In genomic region chr1:120535052-120535451, GRCh38 we compare ENCODE assay signal across 8 cellular contexts.
DNase-seq lines count a peak whose midpoint lies in the region; ATAC-seq and TF ChIP-seq lines count a peak whose summit lies in the region.
"Not testable (repeated sequence)": the region's sequence is repeated elsewhere in the genome, so short reads cannot be mapped to it uniquely, and the experiment has no call there.

No MANE protein-coding gene starts in this region.

- H3K4me3 ChIP-seq in CD8-positive, alpha-beta memory T cell (ENCODE audit: low read length); fibroblast of pulmonary artery (replicated peaks; ENCODE audit: low read depth, low read length); skeletal muscle satellite cell (ENCODE audit: low read length): not testable (repeated sequence)

- H3K4me3 Mint-ChIP-seq in CD8-positive, alpha-beta memory T cell, result peak overlapping the region; percentile 65 to 88 (median 74)
- H3K4me3 Mint-ChIP-seq in activated naive CD8-positive, alpha-beta T cell treated with anti-CD3 and anti-CD28 coated beads for 36 hours, result peak overlapping the region; percentile 52

- not testable (repeated sequence) for TF ChIP-seq CTCF in fibroblast of pulmonary artery (IDR thresholded peaks at IDR 0.05; ENCODE audit: low read length, missing control alignments)

- H3K4me1 ChIP-seq in CD8-positive, alpha-beta memory T cell (ENCODE audit: insufficient read depth, low read length), result not testable (repeated sequence)
- H3K4me1 ChIP-seq in skeletal muscle satellite cell (ENCODE audit: control insufficient read depth, insufficient read depth, low read length), result peaks cover 11% of the 10 kb centered on the region

- H3K9ac ChIP-seq in skeletal muscle satellite cell (ENCODE audit: low read depth, low read length), result peak overlapping the region; percentile 69

- not testable (repeated sequence) for H3K36me3 Mint-ChIP-seq in CD8-positive, alpha-beta memory T cell; activated naive CD8-positive, alpha-beta T cell treated with anti-CD3 and anti-CD28 coated beads for 36 hours

- POLR2A ChIA-PET in CD8-positive, alpha-beta memory T cell (lab: Charles Lee), result not testable (repeated sequence)

- H3K9me3 Mint-ChIP-seq in CD8-positive, alpha-beta memory T cell; activated naive CD8-positive, alpha-beta T cell treated with anti-CD3 and anti-CD28 coated beads for 36 hours: not testable (repeated sequence)

- not testable (repeated sequence) for DNase-seq in CD8-positive, alpha-beta memory T cell; activated naive CD8-positive, alpha-beta T cell treated with anti-CD3 and anti-CD28 coated beads for 36 hours
- peak; percentile 71 for DNase-seq in fibroblast of pulmonary artery (ENCODE audit: low read depth)

- H3K27ac ChIP-seq in CD8-positive, alpha-beta memory T cell (ENCODE audit: low read depth, low read length), result not testable (repeated sequence)

- peak overlapping the region; percentile 47 for H3K4me2 ChIP-seq in skeletal muscle satellite cell (ENCODE audit: low read length)

- peak overlapping the region; percentile 67 to 97 (median 92) for H3K27ac Mint-ChIP-seq in CD8-positive, alpha-beta memory T cell
- peak overlapping the region; percentile 96 for H3K27ac Mint-ChIP-seq in activated naive CD8-positive, alpha-beta T cell treated with anti-CD3 and anti-CD28 coated beads for 36 hours

- ATAC-seq in GM19035 (IDR thresholded peaks at IDR 0.05; ENCODE audit: unreplicated experiment) (peak; percentile 56), HG02678 (IDR thresholded peaks at IDR 0.05; ENCODE audit: unreplicated experiment) (peak; percentile 70), HG03469 (IDR thresholded peaks at IDR 0.05; ENCODE audit: unreplicated experiment) (peak; percentile 63), SK-N-SH treated with all-trans-retinoic acid at 6 μM for 48 hours (peak; percentile 79)

- H3K27me3 ChIP-seq in CD8-positive, alpha-beta memory T cell (ENCODE audit: insufficient read depth, low read length, poor library complexity, severe bottlenecking); skeletal muscle satellite cell (ENCODE audit: control insufficient read depth, insufficient read depth, low read length): not testable (repeated sequence)

- H3K36me3 ChIP-seq in CD8-positive, alpha-beta memory T cell (ENCODE audit: insufficient read depth, low read length); skeletal muscle satellite cell (ENCODE audit: insufficient read depth, low read length): not testable (repeated sequence)

- H3K9me3 ChIP-seq in CD8-positive, alpha-beta memory T cell (ENCODE audit: low read length); skeletal muscle satellite cell (replicated peaks; ENCODE audit: low read length): not testable (repeated sequence)

- peaks cover 14 to 22% (median 18%) of the 10 kb centered on the region in 3 donors for H3K4me1 Mint-ChIP-seq in CD8-positive, alpha-beta memory T cell
- not testable (repeated sequence) for H3K4me1 Mint-ChIP-seq in activated naive CD8-positive, alpha-beta T cell treated with anti-CD3 and anti-CD28 coated beads for 36 hours

- not testable (repeated sequence) for H3K27me3 Mint-ChIP-seq in CD8-positive, alpha-beta memory T cell; activated naive CD8-positive, alpha-beta T cell treated with anti-CD3 and anti-CD28 coated beads for 36 hours

- CTCF ChIA-PET in CD8-positive, alpha-beta memory T cell (lab: Charles Lee), result not testable (repeated sequence)
